Comparison of ENCODE assay signal across 13 cellular contexts in the genomic region with DNA sequence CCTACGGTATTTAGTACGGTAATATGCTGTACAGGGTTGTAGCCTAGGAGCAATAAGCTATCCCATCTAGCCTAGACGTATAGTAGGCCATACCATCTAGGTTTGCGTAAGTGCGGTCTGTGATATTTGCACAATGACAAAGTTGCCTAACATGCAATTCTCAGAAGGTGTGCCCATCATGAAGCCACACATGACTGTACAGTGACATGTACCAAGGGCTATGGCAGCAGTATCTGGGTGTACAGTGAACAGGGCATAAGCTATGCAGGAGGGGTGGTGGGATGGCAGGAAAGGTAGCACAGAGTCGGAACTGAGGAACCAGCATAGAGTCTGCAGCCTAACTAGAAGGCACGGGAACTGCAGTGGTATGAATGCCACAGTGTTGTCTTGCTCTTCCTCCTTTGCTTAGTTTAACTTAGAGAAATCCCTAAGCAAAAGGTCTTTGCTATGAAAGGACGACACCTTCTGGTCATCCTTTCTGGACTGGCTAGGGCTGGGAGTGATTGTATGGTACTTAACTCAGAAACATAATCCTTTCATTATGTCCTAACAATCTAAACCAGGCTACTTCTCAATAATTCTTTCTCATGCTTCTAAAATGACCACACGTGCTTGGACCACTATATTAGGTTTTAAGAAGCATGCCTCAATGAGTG.
DNase-seq lines count a peak whose midpoint lies in the region; ATAC-seq, FAIRE-seq and TF ChIP-seq lines count a peak whose summit lies in the region.
"Had no signal": no experiment of that assay in that cellular context is flagged by ENCODE, and none has a peak within 500 bp of the region (broad histone marks: within the 10 kb centered on the region; RNA-seq: fewer than 3 reads in every experiment).

No MANE protein-coding gene starts in this region.

- H3K27me3 ChIP-seq in Karpas-422 (ENCODE audit: low read length), result no peaks in the 10 kb centered on the region
- H3K27me3 ChIP-seq in gastrocnemius medialis, result no peaks in the 10 kb centered on the region
- peaks cover 0 to 4% (median 0%) of the 10 kb centered on the region in 4 donors for H3K27me3 ChIP-seq in pancreas
- H3K27me3 ChIP-seq: suprapubic skin had no signal

- no peak for ATAC-seq in gastrocnemius medialis
- no peak for ATAC-seq in pancreas

- WGBS in pancreas, 2 donors, result 73 to 78% methylated on average over 9 of the region's 9 CpGs

- no peaks in the 10 kb centered on the region for H3K9me3 ChIP-seq in Karpas-422 (ENCODE audit: low read length)
- no peaks in the 10 kb centered on the region for H3K9me3 ChIP-seq in gastrocnemius medialis
- no peaks in the 10 kb centered on the region for H3K9me3 ChIP-seq in pancreas
- H3K9me3 ChIP-seq: suprapubic skin had no signal

- DNase-seq in COR-L47 (lab: John Stamatoyannopoulos, UW) (peak; percentile 11), Karpas-422 (peak; percentile 48), kidney tubule cell (ENCODE audit: low spot score) (peak; percentile 16), GM13977 (ENCODE audit: low spot score) (no peak), gastrocnemius medialis (no peak), HuH-7.5 (ENCODE audit: low spot score) (no peak), pancreas (no peak)
- DNase-seq: activated naive CD4-positive, alpha-beta T cell; NCI-H1694; stimulated activated CD4-positive, alpha-beta T cell treated with anti-CD3 and anti-CD28 coated beads, Interleukin-1b, Interleukin-23, amount 100 ng/mL, for 48 hours; T1000 had no signal

- H3K4me1 ChIP-seq in Karpas-422 (ENCODE audit: low read length) (no peaks in the 10 kb centered on the region), gastrocnemius medialis (no peaks in the 10 kb centered on the region), pancreas (no peaks in the 10 kb centered on the region)
- H3K4me1 ChIP-seq: suprapubic skin had no signal

- H3K9me2 ChIP-seq in Karpas-422 (replicated peaks; ENCODE audit: insufficient read depth, low read length), result no peaks in the 10 kb centered on the region

- intact Hi-C loops in gastrocnemius medialis (cut with DNase I; ENCODE audit: low total_unique reads) (no loop called here), pancreas (cut with DNase I) (no loop called here)

- TF ChIP-seq CTCF in VCaP (conservative IDR thresholded peaks at IDR 0.05) (peak; percentile 77), GM13977 (IDR thresholded peaks at IDR 0.05; ENCODE audit: extremely low read depth, insufficient read depth, missing control alignments) (no peak), gastrocnemius medialis (IDR thresholded peaks at IDR 0.05 in 4 of 5, conservative IDR thresholded peaks at IDR 0.05 in 1 of 5) (no peak), pancreas (IDR thresholded peaks at IDR 0.05) (no peak)

- no peak for FAIRE-seq in pancreas (lab: Jason Lieb, UNC)

- H4K20me1 ChIP-seq in Karpas-422 (ENCODE audit: insufficient read depth, low read depth, low read length), result no peaks in the 10 kb centered on the region

- no peak overlapping the region for H3K4me3 ChIP-seq in Karpas-422 (ENCODE audit: low read length)
- no peak overlapping the region for H3K4me3 ChIP-seq in gastrocnemius medialis
- no peak overlapping the region for H3K4me3 ChIP-seq in pancreas
- H3K4me3 ChIP-seq: suprapubic skin had no signal

- H3K27ac ChIP-seq in Karpas-422 (ENCODE audit: low read length) (no peak overlapping the region), VCaP (no peak overlapping the region), gastrocnemius medialis (no peak overlapping the region), pancreas (no peak overlapping the region)
- H3K27ac ChIP-seq: suprapubic skin had no signal

- no peak overlapping the region for H3K4me2 ChIP-seq in Karpas-422 (ENCODE audit: low read depth, low read length, poor library complexity, severe bottlenecking)

- H3K36me3 ChIP-seq in Karpas-422 (ENCODE audit: insufficient read depth, low read length) (no peaks in the 10 kb centered on the region), gastrocnemius medialis (no peaks in the 10 kb centered on the region), pancreas (no peaks in the 10 kb centered on the region)
- H3K36me3 ChIP-seq: suprapubic skin had no signal

- no peak overlapping the region for H3K9ac ChIP-seq in Karpas-422 (ENCODE audit: low read length)

- no peak overlapping the region for H2AFZ ChIP-seq in Karpas-422 (ENCODE audit: low read length)

- in situ Hi-C loops in GM13977 (cut with MboI; ENCODE audit: low pct_unique_long_range_greater_than_20kb, low sequenced_read_pairs, unreplicated experiment) (loop anchor here (25.0 kb wide), 1 partner anchor 154 kb away; no protein-coding TSS in a partner anchor), gastrocnemius medialis (cut with MboI; ENCODE audit: low sequenced_read_pairs in 4 of 4) (loop anchor here in 2 of 4 donors (10.0 to 25.0 kb wide), 2 partner anchors 141 to 354 kb away; no protein-coding TSS in a partner anchor)

- H3K79me2 ChIP-seq in Karpas-422 (ENCODE audit: low read length), result no peaks in the 10 kb centered on the region

- TF ChIP-seq POLR2A in gastrocnemius medialis (IDR thresholded peaks at IDR 0.05), result no peak

Comparison
In these comparisons a context has a peak if more than half of its experiments do, and no peak if none do; other contexts are left out.
1. DNase-seq: peak in COR-L47 (single experiment), Karpas-422 (single experiment) and kidney tubule cell (single experiment); none in GM13977 (single experiment), gastrocnemius medialis (0 of 2), HuH-7.5 (single experiment) and pancreas (0 of 6).